25 cellular contexts compared by ENCODE assay signal in the genomic region with DNA sequence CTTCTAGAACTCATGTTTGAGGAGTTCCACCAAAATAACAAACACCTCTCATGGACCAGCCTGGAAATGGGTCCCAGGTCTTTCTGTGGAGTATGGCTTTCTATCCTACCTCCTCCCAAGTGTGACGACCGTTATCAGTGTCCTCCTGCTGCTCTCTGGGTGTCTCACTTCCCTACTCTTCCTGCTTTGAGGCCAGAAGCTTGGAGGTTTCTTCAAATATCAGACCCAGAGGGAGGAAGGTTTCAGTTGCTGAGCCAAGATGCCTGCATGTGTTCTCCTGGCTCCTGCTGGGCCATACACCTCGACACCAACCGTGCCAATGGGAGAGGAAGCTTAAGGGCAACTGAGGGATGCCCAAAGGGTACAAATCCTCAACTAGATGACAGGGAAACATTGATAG.
A peak's percentile ranks its signal among the peaks of the same experiment; 100 is the strongest.
DNase-seq lines count a peak whose midpoint lies in the region; ATAC-seq, FAIRE-seq and TF ChIP-seq lines count a peak whose summit lies in the region.
"Had no signal": no experiment of that assay in that cellular context is flagged by ENCODE, and none has a peak within 500 bp of the region (broad histone marks: within the 10 kb centered on the region; RNA-seq: fewer than 3 reads in every experiment).

No MANE protein-coding gene starts in this region.

- no peak overlapping the region for H2BK12ac ChIP-seq in neuronal stem cell (ENCODE audit: low read length)

- no peak for TF ChIP-seq RAD21 in K562 (CRISPR knock-in tag; conservative IDR thresholded peaks at IDR 0.05 in 1 of 2, IDR thresholded peaks at IDR 0.05 in 1 of 2)

- H3K18ac ChIP-seq in neuronal stem cell (ENCODE audit: low read length): no peak overlapping the region

- H2AK5ac ChIP-seq in neuronal stem cell (ENCODE audit: low read depth, low read length): no peak overlapping the region

- peaks cover 42% of the 10 kb centered on the region for H3K36me3 ChIP-seq in cardiac muscle cell
- H3K36me3 ChIP-seq in K562 (ENCODE audit: control insufficient read depth, insufficient read depth, low read length): peaks cover 44% of the 10 kb centered on the region
- H3K36me3 ChIP-seq in neuronal stem cell (replicated peaks in 1 of 2; ENCODE audit: control insufficient read depth in 2 of 2, insufficient read depth in 2 of 2, low read length in 2 of 2): peaks cover 0 to 19% of the 10 kb centered on the region in 2 donors
- H3K36me3 ChIP-seq: HAP-1 had no signal

- no peak overlapping the region for H3K27ac Mint-ChIP-seq in activated naive CD4-positive, alpha-beta T cell treated with anti-CD3 and anti-CD28 coated beads, Interleukin-2, amount 50 U/mL, for 72 hours
- H3K27ac Mint-ChIP-seq: CD14-positive monocyte; CD4-positive, alpha-beta T cell; CD8-positive, alpha-beta memory T cell; HFFc6 had no signal

- H3K4me3 ChIP-seq in cardiac muscle cell: no peak overlapping the region
- H3K4me3 ChIP-seq in K562: no peak overlapping the region
- no peak overlapping the region for H3K4me3 ChIP-seq in neuronal stem cell (ENCODE audit: low read length in 2 of 2)
- H3K4me3 ChIP-seq: A549; BLaER1 treated with 17β-estradiol and CSF1 and Interleukin-3, amounts not matched to agents 10 nM and 100 nM; GM12878; HAP-1 had no signal

- peaks cover 0 to 4% of the 10 kb centered on the region in 2 donors for H3K36me3 Mint-ChIP-seq in activated naive CD4-positive, alpha-beta T cell treated with anti-CD3 and anti-CD28 coated beads, Interleukin-2, amount 50 U/mL, for 72 hours

- no peaks in the 10 kb centered on the region for H3K79me2 ChIP-seq in K562 (ENCODE audit: control insufficient read depth, insufficient read depth, low read length)

- H3K9ac ChIP-seq in K562 (ENCODE audit: insufficient read depth in 1 of 2, low read depth in 2 of 2, low read length in 2 of 2) (0 out of 4 replicates have a peak overlapping the region, but pooled peaks of 1 of the 2 experiments have one; percentile 2), neuronal stem cell (ENCODE audit: low read depth, low read length, poor library complexity) (no peak overlapping the region)
- H3K9ac ChIP-seq: BLaER1 treated with 17β-estradiol and CSF1 and Interleukin-3, amounts not matched to agents 10 nM and 100 nM had no signal

- H3K79me1 ChIP-seq in neuronal stem cell (ENCODE audit: low read depth, low read length): no peaks in the 10 kb centered on the region

- no peak for ATAC-seq in Right ventricle myocardium inferior
- ATAC-seq in K562: peak; percentile 75
- no peak for ATAC-seq in activated naive CD4-positive, alpha-beta T cell treated with anti-CD3 and anti-CD28 coated beads, Interleukin-2, amount 50 U/mL, for 72 hours
- no peak for ATAC-seq in GM19463 (IDR thresholded peaks at IDR 0.05; ENCODE audit: unreplicated experiment)
- ATAC-seq: A549, GM12878 had no signal

- 10% methylated on average over 4 of the region's 4 CpGs for WGBS in K562 (ENCODE audit: insufficient coverage, low coverage, missing lambda C conversion rate)
- WGBS in neuronal stem cell (ENCODE audit: extremely low coverage in 2 of 2, insufficient read length in 2 of 2, insufficient replicate concordance in 1 of 2), 2 donors: no CpG with 5 or more reads among the region's 4 CpGs

- H3K4me1 ChIP-seq in cardiac muscle cell (ENCODE audit: low read depth) (peaks cover 9% of the 10 kb centered on the region), K562 (replicated peaks in 1 of 2; ENCODE audit: control insufficient read depth in 2 of 2, insufficient read depth in 2 of 2, low read length in 2 of 2) (peaks cover 3 to 25% of the 10 kb centered on the region in 2 experiments; a peak in 4 of 5 replicates), neuronal stem cell (ENCODE audit: control insufficient read depth in 2 of 2, insufficient read depth in 1 of 2, low read depth in 1 of 2, low read length in 2 of 2) (peaks cover 0 to 1% of the 10 kb centered on the region in 2 donors)
- H3K4me1 ChIP-seq: A549; BE2C; BLaER1 treated with 17β-estradiol and CSF1 and Interleukin-3, amounts not matched to agents 10 nM and 100 nM; HAP-1 had no signal

- H2BK120ac ChIP-seq in neuronal stem cell (ENCODE audit: low read depth, low read length): no peak overlapping the region

- no peak for DNase-seq in cardiac muscle cell (ENCODE audit: low read depth in 1 of 2, low spot score in 1 of 2)
- DNase-seq in Right ventricle myocardium inferior (ENCODE audit: missing footprints): no peak
- peak; percentile 37 to 76 (median 58) for DNase-seq in K562 (ENCODE audit: extremely low read depth in 1 of 4, low spot score in 3 of 4)
- no peak for DNase-seq in neuronal stem cell (ENCODE audit: low spot score)
- no peak for DNase-seq in activated naive CD4-positive, alpha-beta T cell treated with anti-CD3 and anti-CD28 coated beads, Interleukin-2, amount 50 U/mL, for 72 hours (ENCODE audit: low spot score in 2 of 2)
- DNase-seq: 8988T; ACHN; AML-193; BE2C; CD4-positive, alpha-beta T cell; CD8-positive, alpha-beta memory T cell; DMS 273 treated with DMSO at 0.1 percent for 48 hours; DMS79; EL; GDM1; GOT3; HFFc6 had no signal

- TF ChIP-seq CTCF in cardiac muscle cell (IDR thresholded peaks at IDR 0.05; ENCODE audit: low read depth, low read length): no peak
- TF ChIP-seq CTCF in K562 (IDR thresholded peaks at IDR 0.05 in 2 of 3, conservative IDR thresholded peaks at IDR 0.05 in 1 of 3; ENCODE audit: insufficient read depth in 2 of 3, low read depth in 1 of 3, low read length in 3 of 3): no peak

- H3K4ac ChIP-seq in neuronal stem cell (ENCODE audit: low read length): no peak overlapping the region

- H3K27me3 ChIP-seq in cardiac muscle cell (no peaks in the 10 kb centered on the region), K562 (ENCODE audit: control insufficient read depth in 2 of 2, insufficient read depth in 2 of 2, low read length in 2 of 2) (no peaks in the 10 kb centered on the region), neuronal stem cell (ENCODE audit: control insufficient read depth in 3 of 3, insufficient read depth in 3 of 3, low read depth in 1 of 3, low read length in 3 of 3) (no peaks in the 10 kb centered on the region)
- H3K27me3 ChIP-seq: BE2C; BLaER1 treated with 17β-estradiol and CSF1 and Interleukin-3, amounts not matched to agents 10 nM and 100 nM had no signal

- no peaks in the 10 kb centered on the region for H3K9me3 Mint-ChIP-seq in activated naive CD4-positive, alpha-beta T cell treated with anti-CD3 and anti-CD28 coated beads, Interleukin-2, amount 50 U/mL, for 72 hours
- H3K9me3 Mint-ChIP-seq: CD14-positive monocyte; CD4-positive, alpha-beta T cell; CD8-positive, alpha-beta memory T cell; HFFc6 had no signal

- POLR2A ChIA-PET in K562 (lab: Yijun Ruan, JAX): interaction anchor here (0.5 to 0.6 kb wide), 2 partner anchors 29 to 254 kb away, joined by 3 to 4 read pairs; no protein-coding TSS in a partner anchor

- no peak overlapping the region for H4K8ac ChIP-seq in neuronal stem cell (ENCODE audit: low read depth, low read length)

- H2AFZ ChIP-seq in K562 (ENCODE audit: low read depth, low read length): peak overlapping the region; percentile 61
- H2AFZ ChIP-seq in neuronal stem cell (ENCODE audit: low read length): no peak overlapping the region

- intact Hi-C loops in Right ventricle myocardium inferior (cut with DNase I): no loop called here
- intact Hi-C loops in K562 (cut with micrococcal nuclease): no loop called here

- H3K4me2 ChIP-seq in K562 (ENCODE audit: insufficient read depth, low read length): peak overlapping the region; percentile 54; the same call in 1 of the 2 replicates
- peak overlapping the region; percentile 11 for H3K4me2 ChIP-seq in neuronal stem cell (ENCODE audit: insufficient read depth, low read length, poor library complexity, severe bottlenecking)
- H3K4me2 ChIP-seq: A549; BLaER1 treated with 17β-estradiol and CSF1 and Interleukin-3, amounts not matched to agents 10 nM and 100 nM had no signal

- no peak for TF ChIP-seq POLR2A in K562 (conservative IDR thresholded peaks at IDR 0.05)

- no peak overlapping the region for H2BK5ac ChIP-seq in neuronal stem cell (ENCODE audit: low read length)

- no peaks in the 10 kb centered on the region for H3K9me1 ChIP-seq in K562 (ENCODE audit: control insufficient read depth, insufficient read depth, low read length)

- in situ Hi-C loops in K562 (cut with MboI): no loop called here

- peak; percentile 84 for FAIRE-seq in K562 (lab: Jason Lieb, UNC)
- FAIRE-seq: A549, D721Med, GM12878, H54 had no signal

- CTCF ChIA-PET in K562 (lab: Yijun Ruan, JAX; ENCODE audit: low intra/inter-chr PET ratio): no interaction called here

- H4K20me1 ChIP-seq in K562 (replicated peaks; ENCODE audit: control insufficient read depth, insufficient read depth, low read length): no peaks in the 10 kb centered on the region
- H4K20me1 ChIP-seq: BLaER1 treated with 17β-estradiol and CSF1 and Interleukin-3, amounts not matched to agents 10 nM and 100 nM had no signal

- H3K14ac ChIP-seq in neuronal stem cell (ENCODE audit: low read length): no peak overlapping the region

- peak overlapping the region; percentile 74 for H3K27ac ChIP-seq in cardiac muscle cell
- peak overlapping the region; percentile 53 for H3K27ac ChIP-seq in K562 (ENCODE audit: extremely low read depth, low read depth, low read length)
- no peak overlapping the region for H3K27ac ChIP-seq in neuronal stem cell (replicated peaks; ENCODE audit: low read length)
- H3K27ac ChIP-seq: A549; BLaER1 treated with 17β-estradiol and CSF1 and Interleukin-3, amounts not matched to agents 10 nM and 100 nM had no signal

- no TSS peak for BruUV-seq in K562 (replicated peaks; lab: Mats Ljungman, UMichigan)

- H3K9me3 ChIP-seq in cardiac muscle cell (ENCODE audit: low read depth): no peaks in the 10 kb centered on the region
- no peaks in the 10 kb centered on the region for H3K9me3 ChIP-seq in K562 (replicated peaks; ENCODE audit: control insufficient read depth, insufficient read depth, low read depth, low read length)
- H3K9me3 ChIP-seq in neuronal stem cell (replicated peaks in 1 of 2; ENCODE audit: control insufficient read depth in 2 of 2, insufficient read depth in 1 of 2, low read depth in 1 of 2, low read length in 2 of 2): no peaks in the 10 kb centered on the region
- H3K9me3 ChIP-seq: A549; BE2C; BLaER1 treated with 17β-estradiol and CSF1 and Interleukin-3, amounts not matched to agents 10 nM and 100 nM; HAP-1 had no signal

- H3K23ac ChIP-seq in neuronal stem cell (ENCODE audit: low read depth, low read length, poor library complexity): no peak overlapping the region

- TF ChIP-seq EP300 in K562 (IDR thresholded peaks at IDR 0.05; ENCODE audit: low read length): no peak; the same call in 1 of the 2 replicates

- H4K91ac ChIP-seq in neuronal stem cell (ENCODE audit: low read depth, low read length, poor library complexity): peak overlapping the region; percentile 64

- no peak overlapping the region for H2BK15ac ChIP-seq in neuronal stem cell (ENCODE audit: low read length)

Comparison
In these comparisons a context has a peak if more than half of its experiments do, and no peak if none do; other contexts are left out.
1. DNase-seq: peak in K562 (4 of 4); none in cardiac muscle cell (0 of 2), Right ventricle myocardium inferior (single experiment), neuronal stem cell (single experiment) and activated naive CD4-positive, alpha-beta T cell treated with anti-CD3 and anti-CD28 coated beads, Interleukin-2, amount 50 U/mL, for 72 hours (0 of 2).